In genomic region chr20:58236612-58237317, GRCh38 we compare ENCODE assay signal across 8 cellular contexts. TPM values are rescaled to one million over a fixed set of nuclear protein-coding genes. Genes with fewer than 3 reads are reported as not detected.
A peak's percentile ranks its signal among the peaks of the same experiment; 100 is the strongest.
DNase-seq lines count a peak whose midpoint lies in the region; ATAC-seq and TF ChIP-seq lines count a peak whose summit lies in the region.

No MANE protein-coding gene starts in this region.

- intact Hi-C loops in dorsolateral prefrontal cortex (cut with DNase I) (loop anchor here (5.0 to 10.0 kb wide), 5 partner anchors 151 to 616 kb away; partner anchors contain the start of genes STX16 (in 2 of the 2), GNAS (in 1 of the 2), GNAS-AS1 (in 1 of the 2) and VAPB (in 1 of the 2)), lower leg skin (cut with DNase I; ENCODE audit: low total_unique reads) (loop anchor here (10.0 kb wide), 2 partner anchors 408 to 618 kb away; partner anchors contain the start of genes GNAS and GNAS-AS1)

- 1% methylated on average over 43 of the region's 43 CpGs for WGBS in lower leg skin, 2 donors

- POLR2A ChIA-PET in AG04449 (lab: Yijun Ruan, JAX): no interaction called here

- peak overlapping the region in 1 of 59 donors; percentile 5 for H3K27ac ChIP-seq in dorsolateral prefrontal cortex

- peak overlapping the region; percentile 59 for H3K4me3 ChIP-seq in AG04449 (ENCODE audit: low read depth, low read length)
- peak overlapping the region; percentile 29 to 69 (median 52) for H3K4me3 ChIP-seq in dorsolateral prefrontal cortex
- no peak overlapping the region for H3K4me3 ChIP-seq in lower leg skin (ENCODE audit: low read depth, poor library complexity, severe bottlenecking)

- no peak for TF ChIP-seq POLR2A in lower leg skin (IDR thresholded peaks at IDR 0.05)

- DNase-seq in AG04449 (ENCODE audit: low read depth, low spot score) (no peak), NCI-H524 (lab: John Stamatoyannopoulos, UW) (peak; percentile 26 to 70), dorsolateral prefrontal cortex (peak in 9 of 10 donors; percentile 61 to 87 (median 75)), lower leg skin (ENCODE audit: low spot score in 2 of 2) (peak; percentile 63 to 94)
- peak; percentile 82 to 92 for DNase-seq in activated CD4-positive, alpha-beta T cell treated with anti-CD3 and anti-CD28 coated beads, Interleukin-2, amount 50 U/mL, for 24 hours (ENCODE audit: low read depth in 1 of 2, low spot score in 1 of 2)
- peak; percentile 89 for DNase-seq in stimulated activated CD4-positive, alpha-beta T cell treated with anti-CD3 and anti-CD28 coated beads, Interleukin-4, amount 100 ng/mL, for 24 hours

- CTCF ChIA-PET in AG04449 (lab: Yijun Ruan, JAX): interaction anchor here (0.6 to 6.5 kb wide), 48 partner anchors 11 to 1219 kb away, joined by 3 to 96 read pairs (median 4); partner anchors contain the start of genes APCDD1L, GNAS and STX16

- ATAC-seq in GM18520 (IDR thresholded peaks at IDR 0.05; ENCODE audit: unreplicated experiment) (peak; percentile 56), HG03159 (IDR thresholded peaks at IDR 0.05; ENCODE audit: unreplicated experiment) (peak; percentile 80)

- TF ChIP-seq CTCF in AG04449 (IDR thresholded peaks at IDR 0.05; ENCODE audit: insufficient read depth, low read length, missing control alignments) (peak; percentile 93), dorsolateral prefrontal cortex (IDR thresholded peaks at IDR 0.05 in 54 of 56, conservative IDR thresholded peaks at IDR 0.05 in 2 of 56; ENCODE audit: low read depth in 1 of 56, partially characterized antibody in 56 of 56) (peak; percentile 88 to 99 (median 96)), lower leg skin (IDR thresholded peaks at IDR 0.05) (peak in 2 of 3 donors; percentile 68 to 76)

- no peaks in the 10 kb centered on the region for H3K27me3 ChIP-seq in dorsolateral prefrontal cortex

RNA-seq across cellular contexts. Expression of gene ANKRD60, which starts 8.3 kb away (rescaled TPM):
- under 1 TPM in 1 of 120 experiments, not detected in 119; 0.66 TPM for total RNA-seq in dorsolateral prefrontal cortex
- not detected for total RNA-seq in lower leg skin
